In genomic region chr12:64059685-64060084, GRCh38 we compare ENCODE assay signal across 8 cellular contexts.
"Had no signal": no experiment of that assay in that cellular context is flagged by ENCODE, and none has a peak within 500 bp of the region (broad histone marks: within the 10 kb centered on the region; RNA-seq: fewer than 3 reads in every experiment).

No MANE protein-coding gene starts in this region.

- H3K9me3 ChIP-seq: ascending aorta, esophagus squamous epithelium, sigmoid colon, testis had no signal

- H3K27me3 ChIP-seq: ascending aorta, esophagus squamous epithelium, sigmoid colon, testis had no signal

- H3K4me3 ChIP-seq: ascending aorta, esophagus squamous epithelium, sigmoid colon, testis had no signal

- H3K4me1 ChIP-seq: ascending aorta, esophagus squamous epithelium, sigmoid colon had no signal

- DNase-seq: activated CD4-positive, alpha-beta T cell treated with anti-CD3 and anti-CD28 coated beads for 48 hours; activated naive CD4-positive, alpha-beta T cell; esophagus squamous epithelium; sigmoid colon; stimulated activated naive CD4-positive, alpha-beta T cell treated with Interleukin-2 at 50 U/mL for 16 hours; testis had no signal

- ATAC-seq: natural killer cell treated with Interleukin-12 subunit alpha and Interleukin-12 subunit beta and Interleukin-15 and Interleukin-18, amount 100 ng/mL, for 72 hours had no signal

- H3K36me3 ChIP-seq: ascending aorta had no signal

- H3K27ac ChIP-seq: ascending aorta, esophagus squamous epithelium, sigmoid colon, testis had no signal
